1 cellular context compared by ENCODE assay signal in the genomic region with DNA sequence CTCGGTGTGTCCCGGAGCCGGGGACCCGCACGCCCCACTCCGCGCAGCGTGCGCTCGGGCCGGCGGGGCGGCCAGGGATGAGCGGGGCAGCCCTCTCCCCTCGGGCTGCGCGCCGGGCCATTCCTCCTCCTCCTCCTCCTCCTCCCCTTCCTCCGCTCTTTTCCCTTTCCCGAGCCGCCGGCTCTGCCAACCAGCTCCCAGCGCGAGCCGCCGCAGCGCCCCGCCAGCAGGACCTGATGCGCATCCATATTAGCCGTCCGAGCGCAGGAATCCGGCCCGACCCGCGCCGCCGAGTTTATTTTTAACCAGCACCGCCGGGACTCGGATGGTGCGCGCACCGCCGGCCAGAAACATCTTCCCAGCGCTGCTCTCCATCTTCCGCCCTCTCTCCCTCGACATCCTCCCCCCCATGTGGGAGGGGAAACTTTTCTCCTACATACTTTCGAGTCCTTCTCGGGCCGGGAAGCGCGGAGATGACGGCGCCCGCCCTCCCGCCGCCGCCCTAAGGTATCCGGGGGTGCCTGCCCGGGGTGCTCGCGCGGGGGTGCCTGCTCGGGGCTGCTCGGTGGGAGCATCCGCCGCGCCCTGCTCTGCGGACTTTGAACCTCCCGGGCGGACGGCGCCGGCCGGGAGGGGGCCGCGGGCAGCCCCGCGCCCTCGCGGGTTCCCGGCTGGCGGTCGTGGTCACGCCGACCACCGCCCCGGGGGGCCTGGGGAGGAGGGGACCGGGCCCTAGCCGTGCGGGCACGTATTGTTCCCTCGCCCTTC.
TF ChIP-seq lines count a peak whose summit lies in the region.

No MANE protein-coding gene starts in this region.

TF ChIP-seq in K562, 482 proteins besides CTCF, POLR2A, EP300 and RAD21 (continued from another document and continues in another):
- TF ChIP-seq UBTF (IDR thresholded peaks at IDR 0.05; ENCODE audit: borderline replicate concordance in 1 of 2, low read depth in 2 of 2, low read length in 2 of 2) (0 out of 4 replicates have a peak, but pooled peaks of 1 of the 2 experiments have one; percentile 69), PCBP1 (IDR thresholded peaks at IDR 0.05; ENCODE audit: low read depth, low read length, poor library complexity, severe bottlenecking) (peak; percentile 88), RBBP5 (IDR thresholded peaks at IDR 0.05; ENCODE audit: borderline replicate concordance, insufficient read depth, low read length, poor library complexity, severe bottlenecking) (peak; percentile 68), RCOR1 (IDR thresholded peaks at IDR 0.05; ENCODE audit: borderline replicate concordance in 1 of 2, low read depth in 2 of 2, low read length in 2 of 2) (peak in 1 of 2 experiments; percentile 45; a peak in 1 of 4 replicates), MEF2A (IDR thresholded peaks at IDR 0.05; ENCODE audit: control insufficient read depth, low read depth, low read length) (peak; percentile 40; the same call in 1 of the 2 replicates), RBFOX2 (IDR thresholded peaks at IDR 0.05; ENCODE audit: low read depth, low read length) (peak; percentile 78), CHD1 (IDR thresholded peaks at IDR 0.05; ENCODE audit: low read length) (peak; percentile 96), FOXA3 (CRISPR knock-in tag; conservative IDR thresholded peaks at IDR 0.05 in 1 of 2, IDR thresholded peaks at IDR 0.05 in 1 of 2) (no peak), U2AF1 (optimal IDR thresholded peaks at IDR 0.05; ENCODE audit: low read depth, low read length) (peak; percentile 50), TAF1 (IDR thresholded peaks at IDR 0.05; ENCODE audit: control insufficient read depth, extremely low read depth, insufficient read depth, low read length, severe bottlenecking) (peak; percentile 33), SRF (CRISPR knock-in tag; IDR thresholded peaks at IDR 0.05) (no peak), RBM14 (IDR thresholded peaks at IDR 0.05; ENCODE audit: borderline replicate concordance, insufficient read depth, low read depth, low read length) (0 out of 2 replicates have a peak, but pooled peaks have one; percentile 74), WHSC1 (IDR thresholded peaks at IDR 0.05; ENCODE audit: low read length) (no peak), ZNF263 (CRISPR knock-in tag; IDR thresholded peaks at IDR 0.05; ENCODE audit: borderline replicate concordance) (peak; percentile 89), YY1 (IDR thresholded peaks at IDR 0.05; ENCODE audit: borderline replicate concordance in 1 of 3, control insufficient read depth in 1 of 3, extremely low read depth in 1 of 3, insufficient read depth in 3 of 3, insufficient read length in 1 of 3, insufficient replicate concordance in 2 of 3, low read depth in 1 of 3, low read length in 2 of 3) (peak in 1 of 3 experiments; percentile 33), RBM15 (IDR thresholded peaks at IDR 0.05; ENCODE audit: insufficient read depth, low read length) (0 out of 2 replicates have a peak, but pooled peaks have one; percentile 10), HNRNPL (IDR thresholded peaks at IDR 0.05; ENCODE audit: low read depth, low read length) (peak; percentile 16; the same call in 1 of the 2 replicates), HDAC1 (IDR thresholded peaks at IDR 0.05) (peak in 1 of 2 experiments; percentile 56; a peak in 2 of 4 replicates), PHF8 (IDR thresholded peaks at IDR 0.05; ENCODE audit: borderline replicate concordance, low read length) (peak; percentile 26; the same call in 1 of the 2 replicates), ILF3 (IDR thresholded peaks at IDR 0.05; ENCODE audit: borderline replicate concordance) (no peak), SAP30 (IDR thresholded peaks at IDR 0.05; ENCODE audit: borderline replicate concordance, insufficient read depth, low read depth, low read length, poor library complexity, severe bottlenecking) (peak; percentile 78), ETV5 (CRISPR knock-in tag; IDR thresholded peaks at IDR 0.05; ENCODE audit: low read depth) (no peak), MAZ (CRISPR knock-in tag; conservative IDR thresholded peaks at IDR 0.05 in 1 of 2, IDR thresholded peaks at IDR 0.05 in 1 of 2) (peak; percentile 54 to 63), CTBP1 (IDR thresholded peaks at IDR 0.05; ENCODE audit: borderline replicate concordance) (peak; percentile 89), MEF2D (tag; conservative IDR thresholded peaks at IDR 0.05; ENCODE audit: low read depth) (0 out of 2 replicates have a peak, but pooled peaks have one; percentile 33), NR4A1 (CRISPR knock-in tag; IDR thresholded peaks at IDR 0.05) (no peak), NR4A1 (tag; IDR thresholded peaks at IDR 0.05) (no peak), EGR1 (conservative IDR thresholded peaks at IDR 0.05) (peak; percentile 46), SIRT6 (IDR thresholded peaks at IDR 0.05; ENCODE audit: low read depth, low read length) (no peak), SPI1 (IDR thresholded peaks at IDR 0.05; ENCODE audit: borderline replicate concordance, low read depth, low read length) (0 out of 2 replicates have a peak, but pooled peaks have one; percentile 1), CXXC5 (CRISPR knock-in tag; IDR thresholded peaks at IDR 0.05) (0 out of 2 replicates have a peak, but pooled peaks have one; percentile 29), HNRNPH1 (optimal IDR thresholded peaks at IDR 0.05; ENCODE audit: low read depth, low read length) (no peak), ZC3H4 (CRISPR knock-in tag; IDR thresholded peaks at IDR 0.05; ENCODE audit: borderline replicate concordance) (no peak), NRF1 (conservative IDR thresholded peaks at IDR 0.05 in 1 of 2, IDR thresholded peaks at IDR 0.05 in 1 of 2) (peak; percentile 79)
- TF ChIP-seq, protein P1, sequence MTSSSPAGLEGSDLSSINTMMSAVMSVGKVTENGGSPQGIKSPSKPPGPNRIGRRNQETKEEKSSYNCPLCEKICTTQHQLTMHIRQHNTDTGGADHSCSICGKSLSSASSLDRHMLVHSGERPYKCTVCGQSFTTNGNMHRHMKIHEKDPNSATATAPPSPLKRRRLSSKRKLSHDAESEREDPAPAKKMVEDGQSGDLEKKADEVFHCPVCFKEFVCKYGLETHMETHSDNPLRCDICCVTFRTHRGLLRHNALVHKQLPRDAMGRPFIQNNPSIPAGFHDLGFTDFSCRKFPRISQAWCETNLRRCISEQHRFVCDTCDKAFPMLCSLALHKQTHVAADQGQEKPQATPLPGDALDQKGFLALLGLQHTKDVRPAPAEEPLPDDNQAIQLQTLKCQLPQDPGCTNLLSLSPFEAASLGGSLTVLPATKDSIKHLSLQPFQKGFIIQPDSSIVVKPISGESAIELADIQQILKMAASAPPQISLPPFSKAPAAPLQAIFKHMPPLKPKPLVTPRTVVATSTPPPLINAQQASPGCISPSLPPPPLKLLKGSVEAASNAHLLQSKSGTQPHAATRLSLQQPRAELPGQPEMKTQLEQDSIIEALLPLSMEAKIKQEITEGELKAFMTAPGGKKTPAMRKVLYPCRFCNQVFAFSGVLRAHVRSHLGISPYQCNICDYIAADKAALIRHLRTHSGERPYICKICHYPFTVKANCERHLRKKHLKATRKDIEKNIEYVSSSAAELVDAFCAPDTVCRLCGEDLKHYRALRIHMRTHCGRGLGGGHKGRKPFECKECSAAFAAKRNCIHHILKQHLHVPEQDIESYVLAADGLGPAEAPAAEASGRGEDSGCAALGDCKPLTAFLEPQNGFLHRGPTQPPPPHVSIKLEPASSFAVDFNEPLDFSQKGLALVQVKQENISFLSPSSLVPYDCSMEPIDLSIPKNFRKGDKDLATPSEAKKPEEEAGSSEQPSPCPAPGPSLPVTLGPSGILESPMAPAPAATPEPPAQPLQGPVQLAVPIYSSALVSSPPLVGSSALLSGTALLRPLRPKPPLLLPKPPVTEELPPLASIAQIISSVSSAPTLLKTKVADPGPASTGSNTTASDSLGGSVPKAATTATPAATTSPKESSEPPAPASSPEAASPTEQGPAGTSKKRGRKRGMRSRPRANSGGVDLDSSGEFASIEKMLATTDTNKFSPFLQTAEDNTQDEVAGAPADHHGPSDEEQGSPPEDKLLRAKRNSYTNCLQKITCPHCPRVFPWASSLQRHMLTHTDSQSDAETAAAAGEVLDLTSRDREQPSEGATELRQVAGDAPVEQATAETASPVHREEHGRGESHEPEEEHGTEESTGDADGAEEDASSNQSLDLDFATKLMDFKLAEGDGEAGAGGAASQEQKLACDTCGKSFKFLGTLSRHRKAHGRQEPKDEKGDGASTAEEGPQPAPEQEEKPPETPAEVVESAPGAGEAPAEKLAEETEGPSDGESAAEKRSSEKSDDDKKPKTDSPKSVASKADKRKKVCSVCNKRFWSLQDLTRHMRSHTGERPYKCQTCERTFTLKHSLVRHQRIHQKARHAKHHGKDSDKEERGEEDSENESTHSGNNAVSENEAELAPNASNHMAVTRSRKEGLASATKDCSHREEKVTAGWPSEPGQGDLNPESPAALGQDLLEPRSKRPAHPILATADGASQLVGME (CRISPR knock-in tag; IDR thresholded peaks at IDR 0.05) = peak; percentile 36; the same call in 1 of the 2 replicates
- TF ChIP-seq, protein P2, sequence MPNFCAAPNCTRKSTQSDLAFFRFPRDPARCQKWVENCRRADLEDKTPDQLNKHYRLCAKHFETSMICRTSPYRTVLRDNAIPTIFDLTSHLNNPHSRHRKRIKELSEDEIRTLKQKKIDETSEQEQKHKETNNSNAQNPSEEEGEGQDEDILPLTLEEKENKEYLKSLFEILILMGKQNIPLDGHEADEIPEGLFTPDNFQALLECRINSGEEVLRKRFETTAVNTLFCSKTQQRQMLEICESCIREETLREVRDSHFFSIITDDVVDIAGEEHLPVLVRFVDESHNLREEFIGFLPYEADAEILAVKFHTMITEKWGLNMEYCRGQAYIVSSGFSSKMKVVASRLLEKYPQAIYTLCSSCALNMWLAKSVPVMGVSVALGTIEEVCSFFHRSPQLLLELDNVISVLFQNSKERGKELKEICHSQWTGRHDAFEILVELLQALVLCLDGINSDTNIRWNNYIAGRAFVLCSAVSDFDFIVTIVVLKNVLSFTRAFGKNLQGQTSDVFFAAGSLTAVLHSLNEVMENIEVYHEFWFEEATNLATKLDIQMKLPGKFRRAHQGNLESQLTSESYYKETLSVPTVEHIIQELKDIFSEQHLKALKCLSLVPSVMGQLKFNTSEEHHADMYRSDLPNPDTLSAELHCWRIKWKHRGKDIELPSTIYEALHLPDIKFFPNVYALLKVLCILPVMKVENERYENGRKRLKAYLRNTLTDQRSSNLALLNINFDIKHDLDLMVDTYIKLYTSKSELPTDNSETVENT (CRISPR knock-in tag; IDR thresholded peaks at IDR 0.05) = peak; percentile 35; the same call in 1 of the 2 replicates
- TF ChIP-seq, protein P3, sequence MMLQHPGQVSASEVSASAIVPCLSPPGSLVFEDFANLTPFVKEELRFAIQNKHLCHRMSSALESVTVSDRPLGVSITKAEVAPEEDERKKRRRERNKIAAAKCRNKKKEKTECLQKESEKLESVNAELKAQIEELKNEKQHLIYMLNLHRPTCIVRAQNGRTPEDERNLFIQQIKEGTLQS (IDR thresholded peaks at IDR 0.05) = no peak
- TF ChIP-seq, protein P3 (CRISPR knock-in tag; conservative IDR thresholded peaks at IDR 0.05) = 0 out of 2 replicates have a peak, but pooled peaks have one; percentile 11
- TF ChIP-seq, protein P4, sequence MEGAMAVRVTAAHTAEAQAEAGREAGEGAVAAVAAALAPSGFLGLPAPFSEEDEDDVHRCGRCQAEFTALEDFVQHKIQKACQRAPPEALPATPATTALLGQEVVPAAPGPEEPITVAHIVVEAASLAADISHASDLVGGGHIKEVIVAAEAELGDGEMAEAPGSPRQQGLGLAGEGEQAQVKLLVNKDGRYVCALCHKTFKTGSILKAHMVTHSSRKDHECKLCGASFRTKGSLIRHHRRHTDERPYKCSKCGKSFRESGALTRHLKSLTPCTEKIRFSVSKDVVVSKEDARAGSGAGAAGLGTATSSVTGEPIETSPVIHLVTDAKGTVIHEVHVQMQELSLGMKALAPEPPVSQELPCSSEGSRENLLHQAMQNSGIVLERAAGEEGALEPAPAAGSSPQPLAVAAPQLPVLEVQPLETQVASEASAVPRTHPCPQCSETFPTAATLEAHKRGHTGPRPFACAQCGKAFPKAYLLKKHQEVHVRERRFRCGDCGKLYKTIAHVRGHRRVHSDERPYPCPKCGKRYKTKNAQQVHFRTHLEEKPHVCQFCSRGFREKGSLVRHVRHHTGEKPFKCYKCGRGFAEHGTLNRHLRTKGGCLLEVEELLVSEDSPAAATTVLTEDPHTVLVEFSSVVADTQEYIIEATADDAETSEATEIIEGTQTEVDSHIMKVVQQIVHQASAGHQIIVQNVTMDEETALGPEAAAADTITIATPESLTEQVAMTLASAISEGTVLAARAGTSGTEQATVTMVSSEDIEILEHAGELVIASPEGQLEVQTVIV (CRISPR knock-in tag; IDR thresholded peaks at IDR 0.05; ENCODE audit: borderline replicate concordance) = peak; percentile 37; the same call in 1 of the 2 replicates
- TF ChIP-seq, protein P5, sequence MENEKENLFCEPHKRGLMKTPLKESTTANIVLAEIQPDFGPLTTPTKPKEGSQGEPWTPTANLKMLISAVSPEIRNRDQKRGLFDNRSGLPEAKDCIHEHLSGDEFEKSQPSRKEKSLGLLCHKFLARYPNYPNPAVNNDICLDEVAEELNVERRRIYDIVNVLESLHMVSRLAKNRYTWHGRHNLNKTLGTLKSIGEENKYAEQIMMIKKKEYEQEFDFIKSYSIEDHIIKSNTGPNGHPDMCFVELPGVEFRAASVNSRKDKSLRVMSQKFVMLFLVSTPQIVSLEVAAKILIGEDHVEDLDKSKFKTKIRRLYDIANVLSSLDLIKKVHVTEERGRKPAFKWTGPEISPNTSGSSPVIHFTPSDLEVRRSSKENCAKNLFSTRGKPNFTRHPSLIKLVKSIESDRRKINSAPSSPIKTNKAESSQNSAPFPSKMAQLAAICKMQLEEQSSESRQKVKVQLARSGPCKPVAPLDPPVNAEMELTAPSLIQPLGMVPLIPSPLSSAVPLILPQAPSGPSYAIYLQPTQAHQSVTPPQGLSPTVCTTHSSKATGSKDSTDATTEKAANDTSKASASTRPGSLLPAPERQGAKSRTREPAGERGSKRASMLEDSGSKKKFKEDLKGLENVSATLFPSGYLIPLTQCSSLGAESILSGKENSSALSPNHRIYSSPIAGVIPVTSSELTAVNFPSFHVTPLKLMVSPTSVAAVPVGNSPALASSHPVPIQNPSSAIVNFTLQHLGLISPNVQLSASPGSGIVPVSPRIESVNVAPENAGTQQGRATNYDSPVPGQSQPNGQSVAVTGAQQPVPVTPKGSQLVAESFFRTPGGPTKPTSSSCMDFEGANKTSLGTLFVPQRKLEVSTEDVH (IDR thresholded peaks at IDR 0.05; ENCODE audit: low read depth, partially characterized antibody) = no peak
